In the genomic region with DNA sequence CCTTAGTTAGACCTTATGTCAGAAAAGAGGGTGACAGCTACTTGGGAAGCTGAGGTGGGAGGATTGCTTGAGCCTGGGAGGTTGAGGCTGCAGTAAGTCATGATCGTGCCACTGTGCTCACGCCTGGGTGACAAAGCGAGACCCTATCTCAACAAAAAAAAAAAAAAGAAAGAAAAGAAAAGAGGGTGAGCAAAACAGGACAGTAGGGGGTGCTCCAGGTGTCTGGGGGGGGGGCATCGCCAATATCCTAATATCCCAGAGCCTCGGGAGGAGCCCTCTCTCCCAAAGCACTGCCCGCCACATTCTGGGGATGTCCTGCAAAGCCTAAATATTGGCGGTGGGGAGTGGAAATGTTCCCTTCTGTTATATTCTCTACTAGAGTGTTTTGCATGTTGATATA, we compare ENCODE assay signal across 20 cellular contexts.
DNase-seq lines count a peak whose midpoint lies in the region; ATAC-seq, FAIRE-seq and TF ChIP-seq lines count a peak whose summit lies in the region.
"Had no signal": no experiment of that assay in that cellular context is flagged by ENCODE, and none has a peak within 500 bp of the region (broad histone marks: within the 10 kb centered on the region; RNA-seq: fewer than 3 reads in every experiment).

No MANE protein-coding gene starts in this region.

- no peak overlapping the region for H3K4me3 ChIP-seq in CD4-positive, CD25-positive, alpha-beta regulatory T cell (ENCODE audit: low read depth, low read length)
- no peak overlapping the region for H3K4me3 ChIP-seq in K562
- H3K4me3 ChIP-seq in thoracic aorta, result no peak overlapping the region
- H3K4me3 ChIP-seq: BLaER1, HAP-1 had no signal

- no peaks in the 10 kb centered on the region for H3K9me3 ChIP-seq in CD4-positive, CD25-positive, alpha-beta regulatory T cell (ENCODE audit: control insufficient read depth in 2 of 2, low read length in 2 of 2)
- H3K9me3 ChIP-seq in K562 (replicated peaks; ENCODE audit: control insufficient read depth, insufficient read depth, low read depth, low read length), result no peaks in the 10 kb centered on the region
- no peaks in the 10 kb centered on the region for H3K9me3 ChIP-seq in thoracic aorta
- H3K9me3 ChIP-seq: HAP-1 had no signal

- H3K4me3 Mint-ChIP-seq in CD4-positive, CD25-positive, alpha-beta regulatory T cell, result peak overlapping the region in 3 of 4 donors; percentile 31 to 75 (median 56)
- no peak overlapping the region for H3K4me3 Mint-ChIP-seq in mesothelial cell of epicardium

- H4K20me1 ChIP-seq in K562 (replicated peaks; ENCODE audit: control insufficient read depth, insufficient read depth, low read length), result no peaks in the 10 kb centered on the region
- H4K20me1 ChIP-seq: BLaER1 had no signal

- peaks cover 35% of the 10 kb centered on the region for H3K4me1 ChIP-seq in CD4-positive, CD25-positive, alpha-beta regulatory T cell (ENCODE audit: control insufficient read depth, insufficient read depth, low read length, poor library complexity, severe bottlenecking)
- H3K4me1 ChIP-seq in K562 (replicated peaks in 1 of 2; ENCODE audit: control insufficient read depth in 2 of 2, insufficient read depth in 2 of 2, low read length in 2 of 2) (peaks cover 11 to 26% of the 10 kb centered on the region in 2 experiments), thoracic aorta (ENCODE audit: control insufficient read depth in 1 of 2, low read depth in 2 of 2) (peaks cover 10 to 14% of the 10 kb centered on the region in 2 donors)

- H3K9me3 Mint-ChIP-seq in CD4-positive, CD25-positive, alpha-beta regulatory T cell, result no peaks in the 10 kb centered on the region
- peaks cover 9% of the 10 kb centered on the region for H3K9me3 Mint-ChIP-seq in mesothelial cell of epicardium
- H3K9me3 Mint-ChIP-seq: CD4-positive, alpha-beta memory T cell had no signal

- peak overlapping the region; percentile 75 for H2AFZ ChIP-seq in K562 (ENCODE audit: low read depth, low read length)

- peak in 1 of 3 experiments; percentile 30; a peak in 1 of 6 replicates for TF ChIP-seq CTCF in K562 (IDR thresholded peaks at IDR 0.05 in 2 of 3, conservative IDR thresholded peaks at IDR 0.05 in 1 of 3; ENCODE audit: insufficient read depth in 2 of 3, low read depth in 1 of 3, low read length in 3 of 3)
- no peak for TF ChIP-seq CTCF in mesothelial cell of epicardium (IDR thresholded peaks at IDR 0.05; ENCODE audit: unreplicated experiment)
- no peak for TF ChIP-seq CTCF in thoracic aorta (IDR thresholded peaks at IDR 0.05)

- TF ChIP-seq RAD21 in K562 (CRISPR knock-in tag; conservative IDR thresholded peaks at IDR 0.05 in 1 of 2, IDR thresholded peaks at IDR 0.05 in 1 of 2), result no peak

- no peak overlapping the region for H3K27ac ChIP-seq in CD4-positive, CD25-positive, alpha-beta regulatory T cell (ENCODE audit: insufficient read depth, low read length, poor library complexity, severe bottlenecking)
- H3K27ac ChIP-seq in K562 (ENCODE audit: extremely low read depth, low read depth, low read length) (no peak overlapping the region), thoracic aorta (peak overlapping the region; percentile 45 to 76), substantia nigra (ENCODE audit: low read depth, low read length, poor library complexity, severe bottlenecking) (no peak overlapping the region)
- H3K27ac ChIP-seq: BLaER1 had no signal

- no peaks in the 10 kb centered on the region for H3K79me2 ChIP-seq in K562 (ENCODE audit: control insufficient read depth, insufficient read depth, low read length)

- no peak for TF ChIP-seq POLR2A in K562 (conservative IDR thresholded peaks at IDR 0.05)

- no peak for TF ChIP-seq EP300 in K562 (IDR thresholded peaks at IDR 0.05; ENCODE audit: low read length)

- H3K27me3 ChIP-seq in CD4-positive, CD25-positive, alpha-beta regulatory T cell (ENCODE audit: control insufficient read depth, insufficient read depth, low read length), result no peaks in the 10 kb centered on the region
- H3K27me3 ChIP-seq in K562 (ENCODE audit: control insufficient read depth in 2 of 2, insufficient read depth in 2 of 2, low read length in 2 of 2) (no peaks in the 10 kb centered on the region), thoracic aorta (replicated peaks; ENCODE audit: insufficient read depth) (no peaks in the 10 kb centered on the region)
- H3K27me3 ChIP-seq: BLaER1 had no signal

- no peaks in the 10 kb centered on the region for H3K36me3 ChIP-seq in CD4-positive, CD25-positive, alpha-beta regulatory T cell (ENCODE audit: control insufficient read depth, insufficient read depth, low read length)
- H3K36me3 ChIP-seq in K562 (ENCODE audit: control insufficient read depth, insufficient read depth, low read length) (no peaks in the 10 kb centered on the region), thoracic aorta (no peaks in the 10 kb centered on the region)
- H3K36me3 ChIP-seq: BLaER1, HAP-1 had no signal

- peak overlapping the region; percentile 22 for H3K4me2 ChIP-seq in K562 (ENCODE audit: insufficient read depth, low read length)
- H3K4me2 ChIP-seq: BLaER1 had no signal

- CTCF ChIA-PET in K562 (lab: Yijun Ruan, JAX; ENCODE audit: low intra/inter-chr PET ratio), result no interaction called here

- H3K27me3 Mint-ChIP-seq in CD4-positive, CD25-positive, alpha-beta regulatory T cell, result no peaks in the 10 kb centered on the region
- H3K27me3 Mint-ChIP-seq in mesothelial cell of epicardium (ENCODE audit: low read depth), result no peaks in the 10 kb centered on the region
- H3K27me3 Mint-ChIP-seq: CD4-positive, alpha-beta memory T cell had no signal

- POLR2A ChIA-PET in K562 (lab: Yijun Ruan, JAX), result interaction anchor here (1.1 kb wide), 1 partner anchor 8 kb away, joined by 3 read pairs; no protein-coding TSS in a partner anchor

- no peak overlapping the region; a peak in 1 of 4 replicates for H3K9ac ChIP-seq in K562 (ENCODE audit: insufficient read depth in 1 of 2, low read depth in 2 of 2, low read length in 2 of 2)
- H3K9ac ChIP-seq: BLaER1 had no signal

- in situ Hi-C loops in K562 (cut with MboI), result no loop called here

- H3K27ac Mint-ChIP-seq in CD4-positive, CD25-positive, alpha-beta regulatory T cell, result no peak overlapping the region
- H3K27ac Mint-ChIP-seq in mesothelial cell of epicardium, result peak overlapping the region; percentile 69

- peaks cover 12 to 37% (median 18%) of the 10 kb centered on the region in 4 donors for H3K4me1 Mint-ChIP-seq in CD4-positive, CD25-positive, alpha-beta regulatory T cell
- peaks cover 27% of the 10 kb centered on the region for H3K4me1 Mint-ChIP-seq in mesothelial cell of epicardium

- intact Hi-C loops in K562 (cut with micrococcal nuclease), result no loop called here

- ATAC-seq in CD4-positive, CD25-positive, alpha-beta regulatory T cell (ENCODE audit: low read depth in 2 of 2), result no peak
- ATAC-seq in K562, result no peak
- no peak for ATAC-seq in thoracic aorta (ENCODE audit: insufficient number of reproducible peaks, low FRiP score, low read depth)
- ATAC-seq in GM19324 (IDR thresholded peaks at IDR 0.05; ENCODE audit: low FRiP score, unreplicated experiment), result no peak

- no peaks in the 10 kb centered on the region for H3K36me3 Mint-ChIP-seq in CD4-positive, CD25-positive, alpha-beta regulatory T cell
- no peaks in the 10 kb centered on the region for H3K36me3 Mint-ChIP-seq in mesothelial cell of epicardium
- H3K36me3 Mint-ChIP-seq: CD4-positive, alpha-beta memory T cell had no signal

- no TSS peak for BruUV-seq in K562 (replicated peaks; lab: Mats Ljungman, UMichigan)

- no peak for FAIRE-seq in K562 (lab: Jason Lieb, UNC)
- FAIRE-seq: D721Med, G401.6, GM12891, H1 had no signal

- DNase-seq in CD4-positive, CD25-positive, alpha-beta regulatory T cell, result no peak
- DNase-seq in K562 (ENCODE audit: extremely low read depth in 1 of 4, low spot score in 3 of 4) (peak in 2 of 4 experiments; percentile 16 to 20), mesothelial cell of epicardium (ENCODE audit: low spot score in 2 of 2, unreplicated experiment in 2 of 2) (no peak), thoracic aorta (ENCODE audit: low spot score) (no peak), NCI-H1092 treated with DMSO at 0.1 percent for 48 hours (lab: John Stamatoyannopoulos, UW) (no peak), substantia nigra (lab: John Stamatoyannopoulos, UW) (no peak)
- DNase-seq: 8988T; AML-193; CD4-positive, alpha-beta memory T cell; COR-L47; DMS153; DMS79 treated with DMSO at 0.1 percent for 48 hours; EL had no signal

- H3K9me1 ChIP-seq in K562 (ENCODE audit: control insufficient read depth, insufficient read depth, low read length), result no peaks in the 10 kb centered on the region

- 60% methylated on average over 6 of the region's 7 CpGs for WGBS in K562 (ENCODE audit: insufficient coverage, low coverage, missing lambda C conversion rate)

TF ChIP-seq in K562, 482 proteins besides CTCF, POLR2A, EP300 and RAD21 (continues in another document):
- TF ChIP-seq EP400 (IDR thresholded peaks at IDR 0.05) (no peak), ERF (CRISPR knock-in tag; IDR thresholded peaks at IDR 0.05) (no peak), TEAD4 (IDR thresholded peaks at IDR 0.05; ENCODE audit: low read length) (no peak), TEAD4 (CRISPR knock-in tag; IDR thresholded peaks at IDR 0.05; ENCODE audit: borderline replicate concordance) (no peak), ZNF384 (IDR thresholded peaks at IDR 0.05; ENCODE audit: low read depth, low read length) (peak; percentile 63), SP1 (CRISPR knock-in tag; IDR thresholded peaks at IDR 0.05) (no peak), NFRKB (IDR thresholded peaks at IDR 0.05; ENCODE audit: low read depth) (no peak), SAP30 (IDR thresholded peaks at IDR 0.05; ENCODE audit: borderline replicate concordance, insufficient read depth, low read depth, low read length, poor library complexity, severe bottlenecking) (no peak), HMG20B (CRISPR knock-in tag; IDR thresholded peaks at IDR 0.05) (no peak), ZNF707 (CRISPR knock-in tag; conservative IDR thresholded peaks at IDR 0.05) (no peak)
- TF ChIP-seq, protein P1, sequence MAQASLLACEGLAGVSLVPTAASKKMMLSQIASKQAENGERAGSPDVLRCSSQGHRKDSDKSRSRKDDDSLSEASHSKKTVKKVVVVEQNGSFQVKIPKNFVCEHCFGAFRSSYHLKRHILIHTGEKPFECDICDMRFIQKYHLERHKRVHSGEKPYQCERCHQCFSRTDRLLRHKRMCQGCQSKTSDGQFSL (CRISPR knock-in tag; IDR thresholded peaks at IDR 0.05), result no peak
- TF ChIP-seq, protein P1 (tag; IDR thresholded peaks at IDR 0.05), result peak in 1 of 2 experiments; percentile 73; a peak in 1 of 4 replicates

Comparison
In these comparisons a context has a peak if more than half of its experiments do, and no peak if none do; other contexts are left out.
1. H3K27ac ChIP-seq: peak in thoracic aorta (2 of 2); none in CD4-positive, CD25-positive, alpha-beta regulatory T cell (single experiment), K562 (single experiment) and substantia nigra (single experiment).